In genomic region chr9:85741875-85742629, GRCh38 we compare ENCODE assay signal across 8 cellular contexts. TPM values are rescaled to one million over a fixed set of nuclear protein-coding genes. Genes with fewer than 3 reads are reported as not detected.
A peak's percentile ranks its signal among the peaks of the same experiment; 100 is the strongest.
DNase-seq lines count a peak whose midpoint lies in the region; ATAC-seq and TF ChIP-seq lines count a peak whose summit lies in the region.

A gene with protein sequence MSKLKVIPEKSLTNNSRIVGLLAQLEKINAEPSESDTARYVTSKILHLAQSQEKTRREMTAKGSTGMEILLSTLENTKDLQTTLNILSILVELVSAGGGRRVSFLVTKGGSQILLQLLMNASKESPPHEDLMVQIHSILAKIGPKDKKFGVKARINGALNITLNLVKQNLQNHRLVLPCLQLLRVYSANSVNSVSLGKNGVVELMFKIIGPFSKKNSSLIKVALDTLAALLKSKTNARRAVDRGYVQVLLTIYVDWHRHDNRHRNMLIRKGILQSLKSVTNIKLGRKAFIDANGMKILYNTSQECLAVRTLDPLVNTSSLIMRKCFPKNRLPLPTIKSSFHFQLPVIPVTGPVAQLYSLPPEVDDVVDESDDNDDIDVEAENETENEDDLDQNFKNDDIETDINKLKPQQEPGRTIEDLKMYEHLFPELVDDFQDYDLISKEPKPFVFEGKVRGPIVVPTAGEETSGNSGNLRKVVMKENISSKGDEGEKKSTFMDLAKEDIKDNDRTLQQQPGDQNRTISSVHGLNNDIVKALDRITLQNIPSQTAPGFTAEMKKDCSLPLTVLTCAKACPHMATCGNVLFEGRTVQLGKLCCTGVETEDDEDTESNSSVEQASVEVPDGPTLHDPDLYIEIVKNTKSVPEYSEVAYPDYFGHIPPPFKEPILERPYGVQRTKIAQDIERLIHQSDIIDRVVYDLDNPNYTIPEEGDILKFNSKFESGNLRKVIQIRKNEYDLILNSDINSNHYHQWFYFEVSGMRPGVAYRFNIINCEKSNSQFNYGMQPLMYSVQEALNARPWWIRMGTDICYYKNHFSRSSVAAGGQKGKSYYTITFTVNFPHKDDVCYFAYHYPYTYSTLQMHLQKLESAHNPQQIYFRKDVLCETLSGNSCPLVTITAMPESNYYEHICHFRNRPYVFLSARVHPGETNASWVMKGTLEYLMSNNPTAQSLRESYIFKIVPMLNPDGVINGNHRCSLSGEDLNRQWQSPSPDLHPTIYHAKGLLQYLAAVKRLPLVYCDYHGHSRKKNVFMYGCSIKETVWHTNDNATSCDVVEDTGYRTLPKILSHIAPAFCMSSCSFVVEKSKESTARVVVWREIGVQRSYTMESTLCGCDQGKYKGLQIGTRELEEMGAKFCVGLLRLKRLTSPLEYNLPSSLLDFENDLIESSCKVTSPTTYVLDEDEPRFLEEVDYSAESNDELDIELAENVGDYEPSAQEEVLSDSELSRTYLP (minus strand): TSS chr9:85741954. CDS start chr9:85712533, 29,421 bp downstream.

- ATAC-seq in GM18909 (IDR thresholded peaks at IDR 0.05; ENCODE audit: poor library complexity, unreplicated experiment) (peak; percentile 82), HG03159 (IDR thresholded peaks at IDR 0.05; ENCODE audit: unreplicated experiment) (peak; percentile 84), activated B cell treated with CpG ODN at 0.5 μM for 24 hours (ENCODE audit: low read depth) (peak; percentile 92)

- peak within 1 kb of the TSS; percentile 53 for H3K27ac ChIP-seq in AG04450 (ENCODE audit: low read depth, low read length)

- intact Hi-C loops in activated B cell treated with CpG ODN at 0.5 μM for 24 hours (cut with micrococcal nuclease): loop anchor here (1.0 to 2.0 kb wide), 10 partner anchors 13 to 1821 kb away; partner anchors contain the start of genes HNRNPK, ISCA1, KIF27 and RMI1

- peaks cover 22% of the 10 kb centered on the region for H3K4me1 Mint-ChIP-seq in activated B cell treated with CpG ODN at 0.5 μM for 24 hours

- no peaks in the 10 kb centered on the region for H3K9me3 ChIP-seq in AG04450 (ENCODE audit: control insufficient read depth, insufficient read depth, low read length)

- TF ChIP-seq CTCF in AG04450 (IDR thresholded peaks at IDR 0.05; ENCODE audit: low read depth, low read length): no peak
- no peak for TF ChIP-seq CTCF in activated B cell treated with CpG ODN at 0.5 μM for 24 hours (IDR thresholded peaks at IDR 0.05)
- TF ChIP-seq CTCF in cardiac fibroblast (IDR thresholded peaks at IDR 0.05; ENCODE audit: low read depth, low read length): no peak

- peaks cover 5% of the 10 kb centered on the region for H3K36me3 Mint-ChIP-seq in activated B cell treated with CpG ODN at 0.5 μM for 24 hours (ENCODE audit: low read depth)

- peaks cover 8% of the 10 kb centered on the region for H3K27me3 Mint-ChIP-seq in activated B cell treated with CpG ODN at 0.5 μM for 24 hours

- no peaks in the 10 kb centered on the region for H3K9me3 Mint-ChIP-seq in activated B cell treated with CpG ODN at 0.5 μM for 24 hours

- peak within 1 kb of the TSS; percentile 79 for H3K4me3 ChIP-seq in AG04450 (ENCODE audit: low read depth, low read length)
- peak within 1 kb of the TSS; percentile 90 to 92 for H3K4me3 ChIP-seq in cardiac fibroblast (replicated peaks in 1 of 2; ENCODE audit: low read depth in 2 of 2, low read length in 2 of 2)

- peak within 1 kb of the TSS; percentile 90 for H3K27ac Mint-ChIP-seq in activated B cell treated with CpG ODN at 0.5 μM for 24 hours

- DNase-seq in AG04450 (ENCODE audit: low read depth, low spot score): peak; percentile 66
- peak; percentile 92 for DNase-seq in NCI-H345 (lab: John Stamatoyannopoulos, UW)
- peak; percentile 99 for DNase-seq in activated B cell treated with CpG ODN at 0.5 μM for 24 hours
- DNase-seq in cardiac fibroblast (ENCODE audit: low read depth in 2 of 2): peak; percentile 90 to 96
- DNase-seq in iris pigment epithelial cell (ENCODE audit: low read depth): peak; percentile 90
- peak; percentile 87 to 94 for DNase-seq in stimulated activated CD4-positive, alpha-beta T cell treated with anti-CD3 and anti-CD28 coated beads, Interleukin-12 subunit alpha, Interleukin-12 subunit beta, amount 100 ng/mL, for 24 hours (ENCODE audit: low read depth in 2 of 2)

- POLR2A ChIA-PET in AG04450 (lab: Yijun Ruan, JAX): no interaction called here
- POLR2A ChIA-PET in activated B cell treated with CpG ODN at 0.5 μM for 24 hours (lab: Charles Lee): interaction anchor here (0.6 to 1.2 kb wide), 5 partner anchors 39 to 1821 kb away, joined by 3 to 5 read pairs (median 3); partner anchors contain the start of genes ISCA1 and KIF27

- H3K4me3 Mint-ChIP-seq in activated B cell treated with CpG ODN at 0.5 μM for 24 hours: peak within 1 kb of the TSS; percentile 93

- H3K27me3 ChIP-seq in AG04450 (ENCODE audit: control insufficient read depth, insufficient read depth, low read length): peaks cover 25% of the 10 kb centered on the region

- CTCF ChIA-PET in AG04450 (lab: Charles Lee) (interaction anchor here (0.5 to 5.0 kb wide), 2 partner anchors 41 to 43 kb away, joined by 3 to 24 read pairs; no protein-coding TSS in a partner anchor), activated B cell treated with CpG ODN at 0.5 μM for 24 hours (lab: Charles Lee) (no interaction called here)

RNA-seq across cellular contexts. Expression of the gene that starts here (rescaled TPM):
- polyA plus RNA-seq in AG04450 (2011; rRNA removed): 3.4 and 4.4 TPM in 2 replicates
- polyA minus RNA-seq in AG04450 (2011; rRNA and poly(A)+ RNA removed): 2.7 and 5.5 TPM in 2 replicates
- total RNA-seq in activated B cell treated with CpG ODN at 0.5 μM for 24 hours: 25.9 and 26.7 TPM in 2 replicates

Comparison
In these comparisons a context has a peak if more than half of its experiments do, and no peak if none do; other contexts are left out.
1. Peak in every context shown above with its lines: DNase-seq, ATAC-seq, H3K4me3 ChIP-seq and H3K27ac ChIP-seq.